8 cellular contexts compared by ENCODE assay signal in genomic region chr12:52691076-52691764, GRCh38. TPM values are rescaled to one million over a fixed set of nuclear protein-coding genes. Genes with fewer than 3 reads are reported as not detected.
DNase-seq lines count a peak whose midpoint lies in the region; ATAC-seq lines count a peak whose summit lies in the region.

No MANE protein-coding gene starts in this region.

- H3K4me1 Mint-ChIP-seq in naive B cell, result peaks cover 11 to 13% (median 12%) of the 10 kb centered on the region in 3 donors
- H3K4me1 Mint-ChIP-seq in stimulated activated naive CD8-positive, alpha-beta T cell treated with anti-CD3 and anti-CD28 coated beads, Interleukin-15, Interleukin-2, amounts not matched to agents 100 ng/mL and 50 ng/mL, for 24 hours (ENCODE audit: low read depth), result peaks cover 31% of the 10 kb centered on the region

- peak; percentile 30 for DNase-seq in G401 (ENCODE audit: low spot score)
- peak; percentile 21 to 63 (median 46) for DNase-seq in T-helper 2 cell
- peak; percentile 47 for DNase-seq in central memory CD4-positive, alpha-beta T cell
- DNase-seq in naive B cell, result peak; percentile 1
- DNase-seq in midbrain (lab: John Stamatoyannopoulos, UW), result no peak

- H3K27ac Mint-ChIP-seq in naive B cell, result peak overlapping the region in 3 of 6 donors; percentile 31 to 55 (median 54)
- H3K27ac Mint-ChIP-seq in stimulated activated naive CD8-positive, alpha-beta T cell treated with anti-CD3 and anti-CD28 coated beads, Interleukin-15, Interleukin-2, amounts not matched to agents 100 ng/mL and 50 ng/mL, for 24 hours, result peak overlapping the region; percentile 3

- no peaks in the 10 kb centered on the region for H3K36me3 Mint-ChIP-seq in naive B cell
- H3K36me3 Mint-ChIP-seq in stimulated activated naive CD8-positive, alpha-beta T cell treated with anti-CD3 and anti-CD28 coated beads, Interleukin-15, Interleukin-2, amounts not matched to agents 100 ng/mL and 50 ng/mL, for 24 hours (ENCODE audit: low read depth), result no peaks in the 10 kb centered on the region

- no peaks in the 10 kb centered on the region for H3K9me3 Mint-ChIP-seq in naive B cell
- no peaks in the 10 kb centered on the region for H3K9me3 Mint-ChIP-seq in stimulated activated naive CD8-positive, alpha-beta T cell treated with anti-CD3 and anti-CD28 coated beads, Interleukin-15, Interleukin-2, amounts not matched to agents 100 ng/mL and 50 ng/mL, for 24 hours

- H3K4me3 Mint-ChIP-seq in naive B cell, result peak overlapping the region; percentile 65 to 94 (median 90)
- peak overlapping the region; percentile 67 for H3K4me3 Mint-ChIP-seq in stimulated activated naive CD8-positive, alpha-beta T cell treated with anti-CD3 and anti-CD28 coated beads, Interleukin-15, Interleukin-2, amounts not matched to agents 100 ng/mL and 50 ng/mL, for 24 hours

- H3K27me3 Mint-ChIP-seq in naive B cell, result peaks cover 51 to 83% (median 80%) of the 10 kb centered on the region in 3 donors
- peaks cover 5% of the 10 kb centered on the region for H3K27me3 Mint-ChIP-seq in stimulated activated naive CD8-positive, alpha-beta T cell treated with anti-CD3 and anti-CD28 coated beads, Interleukin-15, Interleukin-2, amounts not matched to agents 100 ng/mL and 50 ng/mL, for 24 hours

- ATAC-seq in naive B cell (ENCODE audit: low read depth in 2 of 2) (peak; percentile 64 to 76), HG02642 (IDR thresholded peaks at IDR 0.05; ENCODE audit: poor library complexity, unreplicated experiment) (no peak), GM21423 (IDR thresholded peaks at IDR 0.05; ENCODE audit: unreplicated experiment) (no peak)

- in situ Hi-C loops in G401 (cut with HindIII; ENCODE audit: low sequenced_read_pairs), result no loop called here

RNA-seq across cellular contexts. Expression of gene KRT1, which starts 11.0 kb away (rescaled TPM):
- total RNA-seq in G401 (2014; rRNA removed; shearing (Covaris generic)), result not detected in 2 replicates
- under 1 TPM in 1 of 6 donors, not detected in 5; 0.44 TPM for polyA plus RNA-seq in naive B cell (ENCODE audit: low read depth in 6 of 6)

RNA-seq across cellular contexts. Expression of gene KRT77, which starts 12.1 kb away (rescaled TPM):
- not detected in 2 replicates for total RNA-seq in G401 (2014; rRNA removed; shearing (Covaris generic))
- not detected for polyA plus RNA-seq in naive B cell (ENCODE audit: low read depth in 6 of 6)

RNA-seq across cellular contexts. Expression of gene KRT2, which starts 39.2 kb away (rescaled TPM):
- not detected in 2 replicates for total RNA-seq in G401 (2014; rRNA removed; shearing (Covaris generic))
- not detected for polyA plus RNA-seq in naive B cell (ENCODE audit: low read depth in 6 of 6)

Comparison
In these comparisons a context has a peak if more than half of its experiments do, and no peak if none do; other contexts are left out.
1. ATAC-seq: peak in naive B cell (2 of 2); none in HG02642 (single experiment) and GM21423 (single experiment).